Comparison of ENCODE assay signal across 13 cellular contexts in genomic region chr16:68288252-68288650, GRCh38. TPM values are rescaled to one million over a fixed set of nuclear protein-coding genes. Genes with fewer than 3 reads are reported as not detected.
DNase-seq lines count a peak whose midpoint lies in the region; ATAC-seq and TF ChIP-seq lines count a peak whose summit lies in the region.
"Had no signal": no experiment of that assay in that cellular context is flagged by ENCODE, and none has a peak within 500 bp of the region (broad histone marks: within the 10 kb centered on the region; RNA-seq: fewer than 3 reads in every experiment).

No MANE protein-coding gene starts in this region.

- intact Hi-C loops in activated CD4-positive, alpha-beta T cell treated with anti-CD3 and anti-CD28 coated beads, Interleukin-2, amount 10 ng/mL, durations not matched to agents 24 days and 14 days (cut with micrococcal nuclease): loop anchor here (2.0 kb wide), 2 partner anchors 15 to 23 kb away; partner anchors contain the start of genes PRMT7 and SLC7A6OS
- intact Hi-C loops in left lung (cut with DNase I): no loop called here
- intact Hi-C loops in body of pancreas (cut with DNase I): no loop called here

- POLR2A ChIA-PET in activated naive CD8-positive, alpha-beta T cell treated with anti-CD3 and anti-CD28 coated beads, Interleukin-2, amount 10 ng/mL, durations not matched to agents 7 days and 5 days (lab: Charles Lee): interaction anchor here (0.8 to 10.4 kb wide), 5 partner anchors 9 to 23 kb away, joined by 4 to 297 read pairs (median 6); partner anchors contain the start of genes PRMT7, SLC7A6 and SLC7A6OS

- H3K4me3 ChIP-seq in left lung: no peak overlapping the region
- H3K4me3 ChIP-seq in suprapubic skin: no peak overlapping the region
- H3K4me3 ChIP-seq in body of pancreas: no peak overlapping the region
- H3K4me3 ChIP-seq: A549, SJCRH30 had no signal

- peak overlapping the region; percentile 86 for H3K27ac Mint-ChIP-seq in activated CD4-positive, alpha-beta T cell treated with anti-CD3 and anti-CD28 coated beads, Interleukin-2, amount 10 ng/mL, durations not matched to agents 24 days and 14 days
- peak overlapping the region; percentile 90 for H3K27ac Mint-ChIP-seq in activated naive CD8-positive, alpha-beta T cell treated with anti-CD3 and anti-CD28 coated beads, Interleukin-2, amount 10 ng/mL, durations not matched to agents 7 days and 5 days

- no peak for ATAC-seq in activated naive CD8-positive, alpha-beta T cell treated with anti-CD3 and anti-CD28 coated beads, Interleukin-2, amount 10 ng/mL, durations not matched to agents 7 days and 5 days (ENCODE audit: low read depth)
- ATAC-seq in left lung (no peak), GM19351 (IDR thresholded peaks at IDR 0.05; ENCODE audit: unreplicated experiment) (no peak), GM19023 (IDR thresholded peaks at IDR 0.05; ENCODE audit: unreplicated experiment) (no peak), body of pancreas (no peak)

- no peaks in the 10 kb centered on the region for H3K9me3 ChIP-seq in left lung
- no peaks in the 10 kb centered on the region for H3K9me3 ChIP-seq in suprapubic skin
- no peaks in the 10 kb centered on the region for H3K9me3 ChIP-seq in body of pancreas
- H3K9me3 ChIP-seq: A549, SJCRH30 had no signal

- TF ChIP-seq POLR2A in suprapubic skin (IDR thresholded peaks at IDR 0.05) (no peak), body of pancreas (IDR thresholded peaks at IDR 0.05) (no peak)

- H3K36me3 ChIP-seq in left lung (peaks cover 0 to 44% of the 10 kb centered on the region in 2 donors), suprapubic skin (peaks cover 38% of the 10 kb centered on the region), body of pancreas (replicated peaks in 1 of 2; ENCODE audit: insufficient read depth in 1 of 2, low read depth in 2 of 2) (no peaks in the 10 kb centered on the region)
- H3K36me3 ChIP-seq: SJCRH30 had no signal

- no peaks in the 10 kb centered on the region for H3K27me3 Mint-ChIP-seq in activated CD4-positive, alpha-beta T cell treated with anti-CD3 and anti-CD28 coated beads, Interleukin-2, amount 10 ng/mL, durations not matched to agents 24 days and 14 days
- no peaks in the 10 kb centered on the region for H3K27me3 Mint-ChIP-seq in activated naive CD8-positive, alpha-beta T cell treated with anti-CD3 and anti-CD28 coated beads, Interleukin-2, amount 10 ng/mL, durations not matched to agents 7 days and 5 days

- H3K36me3 Mint-ChIP-seq in activated CD4-positive, alpha-beta T cell treated with anti-CD3 and anti-CD28 coated beads, Interleukin-2, amount 10 ng/mL, durations not matched to agents 24 days and 14 days (ENCODE audit: low read depth): peaks cover 70% of the 10 kb centered on the region
- peaks cover 28% of the 10 kb centered on the region for H3K36me3 Mint-ChIP-seq in activated naive CD8-positive, alpha-beta T cell treated with anti-CD3 and anti-CD28 coated beads, Interleukin-2, amount 10 ng/mL, durations not matched to agents 7 days and 5 days

- peaks cover 78% of the 10 kb centered on the region for H3K4me1 Mint-ChIP-seq in activated CD4-positive, alpha-beta T cell treated with anti-CD3 and anti-CD28 coated beads, Interleukin-2, amount 10 ng/mL, durations not matched to agents 24 days and 14 days
- peaks cover 73% of the 10 kb centered on the region for H3K4me1 Mint-ChIP-seq in activated naive CD8-positive, alpha-beta T cell treated with anti-CD3 and anti-CD28 coated beads, Interleukin-2, amount 10 ng/mL, durations not matched to agents 7 days and 5 days

- H3K27me3 ChIP-seq in left lung (no peaks in the 10 kb centered on the region), suprapubic skin (no peaks in the 10 kb centered on the region), body of pancreas (no peaks in the 10 kb centered on the region)
- H3K27me3 ChIP-seq: SJCRH30 had no signal

- DNase-seq in activated CD4-positive, alpha-beta T cell treated with anti-CD3 and anti-CD28 coated beads, Interleukin-2, amount 10 ng/mL, durations not matched to agents 24 days and 14 days: no peak
- no peak for DNase-seq in activated CD4-positive, alpha-beta T cell treated with anti-CD3 and anti-CD28 coated beads, Interleukin-2, amount 50 U/mL, for 1 hour
- DNase-seq in activated naive CD8-positive, alpha-beta T cell treated with anti-CD3 and anti-CD28 coated beads, Interleukin-2, amount 10 ng/mL, durations not matched to agents 7 days and 5 days: no peak
- DNase-seq in left lung: no peak
- no peak for DNase-seq in suprapubic skin (ENCODE audit: low spot score in 2 of 2)
- no peak for DNase-seq in body of pancreas
- DNase-seq: NCI-H1092, NCI-H526 treated with DMSO at 0.1 percent for 48 hours, SJCRH30 had no signal

- peak overlapping the region; percentile 67 for H3K4me3 Mint-ChIP-seq in activated CD4-positive, alpha-beta T cell treated with anti-CD3 and anti-CD28 coated beads, Interleukin-2, amount 10 ng/mL, durations not matched to agents 24 days and 14 days
- peak overlapping the region; percentile 51 for H3K4me3 Mint-ChIP-seq in activated naive CD8-positive, alpha-beta T cell treated with anti-CD3 and anti-CD28 coated beads, Interleukin-2, amount 10 ng/mL, durations not matched to agents 7 days and 5 days

- H3K4me1 ChIP-seq in left lung: peaks cover 13 to 68% of the 10 kb centered on the region in 2 donors
- H3K4me1 ChIP-seq in suprapubic skin: peaks cover 74% of the 10 kb centered on the region
- no peaks in the 10 kb centered on the region for H3K4me1 ChIP-seq in body of pancreas
- H3K4me1 ChIP-seq: SJCRH30 had no signal

- H3K27ac ChIP-seq in left lung (peak overlapping the region; percentile 53 to 57), suprapubic skin (peak overlapping the region; percentile 79), body of pancreas (peak overlapping the region in 1 of 4 donors; percentile 31)
- H3K27ac ChIP-seq: epithelial cell of prostate, SJCRH30 had no signal

- H3K9me3 Mint-ChIP-seq in activated CD4-positive, alpha-beta T cell treated with anti-CD3 and anti-CD28 coated beads, Interleukin-2, amount 10 ng/mL, durations not matched to agents 24 days and 14 days: no peaks in the 10 kb centered on the region
- H3K9me3 Mint-ChIP-seq in activated naive CD8-positive, alpha-beta T cell treated with anti-CD3 and anti-CD28 coated beads, Interleukin-2, amount 10 ng/mL, durations not matched to agents 7 days and 5 days: no peaks in the 10 kb centered on the region

- 100% methylated on average over 1 of the region's 1 CpG for WGBS in suprapubic skin
- 69 to 100% methylated on average over 1 of the region's 1 CpG for WGBS in body of pancreas, 2 donors

- TF ChIP-seq EP300 in suprapubic skin (IDR thresholded peaks at IDR 0.05): no peak

- TF ChIP-seq CTCF in left lung (IDR thresholded peaks at IDR 0.05): no peak
- TF ChIP-seq CTCF in suprapubic skin (IDR thresholded peaks at IDR 0.05): no peak
- no peak for TF ChIP-seq CTCF in body of pancreas (IDR thresholded peaks at IDR 0.05)

RNA-seq across cellular contexts. Expression of gene SLC7A6OS, which starts 22.5 kb away (rescaled TPM):
- total RNA-seq in activated CD4-positive, alpha-beta T cell treated with anti-CD3 and anti-CD28 coated beads, Interleukin-2, amount 10 ng/mL, durations not matched to agents 24 days and 14 days: 22.3 and 27.1 TPM in 2 replicates
- 10 to 100 TPM; 38.2 to 44.4 TPM for total RNA-seq in activated naive CD8-positive, alpha-beta T cell treated with anti-CD3 and anti-CD28 coated beads, Interleukin-2, amount 10 ng/mL, durations not matched to agents 7 days and 5 days
- total RNA-seq in left lung: 10 to 100 TPM; 11.7 to 17.0 TPM
- 10 to 100 TPM in 2 of 4 donors, 1 to 10 TPM in 2; 8.8 to 18.1 (median 10.1) TPM for total RNA-seq in suprapubic skin
- total RNA-seq in body of pancreas: 10 to 100 TPM; 13.0 to 32.3 TPM

RNA-seq across cellular contexts. Expression of gene PRMT7, which starts 22.6 kb away (rescaled TPM):
- total RNA-seq in activated CD4-positive, alpha-beta T cell treated with anti-CD3 and anti-CD28 coated beads, Interleukin-2, amount 10 ng/mL, durations not matched to agents 24 days and 14 days: 69.7 and 72.2 TPM in 2 replicates
- total RNA-seq in activated naive CD8-positive, alpha-beta T cell treated with anti-CD3 and anti-CD28 coated beads, Interleukin-2, amount 10 ng/mL, durations not matched to agents 7 days and 5 days: 10 to 100 TPM; 85.7 to 87.3 TPM
- total RNA-seq in left lung (10 to 100 TPM; 29.0 to 35.4 TPM), suprapubic skin (100 to 1,000 TPM in 1 of 4 donors, 10 to 100 TPM in 3; 38.8 to 101 (median 69.9) TPM), body of pancreas (10 to 100 TPM; 27.4 to 35.8 TPM)

RNA-seq across cellular contexts. Expression of gene SLC7A6, which starts 23.9 kb away (rescaled TPM):
- 103 and 106 TPM in 2 replicates for total RNA-seq in activated CD4-positive, alpha-beta T cell treated with anti-CD3 and anti-CD28 coated beads, Interleukin-2, amount 10 ng/mL, durations not matched to agents 24 days and 14 days
- total RNA-seq in activated naive CD8-positive, alpha-beta T cell treated with anti-CD3 and anti-CD28 coated beads, Interleukin-2, amount 10 ng/mL, durations not matched to agents 7 days and 5 days: 100 to 1,000 TPM; 110 to 113 TPM
- 10 to 100 TPM; 47.4 to 55.6 TPM for total RNA-seq in left lung
- total RNA-seq in suprapubic skin: 100 to 1,000 TPM in 1 of 4 donors, 10 to 100 TPM in 3; 31.5 to 167 (median 49.0) TPM
- total RNA-seq in body of pancreas: 10 to 100 TPM; 10.9 to 23.4 TPM

RNA-seq across cellular contexts. Expression of gene PLA2G15, which starts 43.1 kb away (rescaled TPM):
- total RNA-seq in activated CD4-positive, alpha-beta T cell treated with anti-CD3 and anti-CD28 coated beads, Interleukin-2, amount 10 ng/mL, durations not matched to agents 24 days and 14 days: 7.2 and 8.4 TPM in 2 replicates
- total RNA-seq in activated naive CD8-positive, alpha-beta T cell treated with anti-CD3 and anti-CD28 coated beads, Interleukin-2, amount 10 ng/mL, durations not matched to agents 7 days and 5 days: 10 to 100 TPM; 10.8 to 12.5 TPM
- total RNA-seq in left lung (10 to 100 TPM; 34.5 to 35.1 TPM), suprapubic skin (10 to 100 TPM; 11.2 to 26.6 (median 23.6) TPM), body of pancreas (1 to 10 TPM; 8.2 to 9.6 TPM)

RNA-seq across cellular contexts. Expression of gene ESRP2, which starts 52.3 kb away (rescaled TPM):
- 0.07 and 0.09 TPM in 2 replicates for total RNA-seq in activated CD4-positive, alpha-beta T cell treated with anti-CD3 and anti-CD28 coated beads, Interleukin-2, amount 10 ng/mL, durations not matched to agents 24 days and 14 days
- total RNA-seq in activated naive CD8-positive, alpha-beta T cell treated with anti-CD3 and anti-CD28 coated beads, Interleukin-2, amount 10 ng/mL, durations not matched to agents 7 days and 5 days: under 1 TPM in 1 of 2 experiments, not detected in 1; 0.86 TPM
- total RNA-seq in left lung (10 to 100 TPM; 47.9 to 62.6 TPM), suprapubic skin (100 to 1,000 TPM in 2 of 4 donors, 10 to 100 TPM in 2; 77.0 to 133 (median 99.7) TPM), body of pancreas (10 to 100 TPM; 55.0 to 56.0 TPM)
